In the genomic region with DNA sequence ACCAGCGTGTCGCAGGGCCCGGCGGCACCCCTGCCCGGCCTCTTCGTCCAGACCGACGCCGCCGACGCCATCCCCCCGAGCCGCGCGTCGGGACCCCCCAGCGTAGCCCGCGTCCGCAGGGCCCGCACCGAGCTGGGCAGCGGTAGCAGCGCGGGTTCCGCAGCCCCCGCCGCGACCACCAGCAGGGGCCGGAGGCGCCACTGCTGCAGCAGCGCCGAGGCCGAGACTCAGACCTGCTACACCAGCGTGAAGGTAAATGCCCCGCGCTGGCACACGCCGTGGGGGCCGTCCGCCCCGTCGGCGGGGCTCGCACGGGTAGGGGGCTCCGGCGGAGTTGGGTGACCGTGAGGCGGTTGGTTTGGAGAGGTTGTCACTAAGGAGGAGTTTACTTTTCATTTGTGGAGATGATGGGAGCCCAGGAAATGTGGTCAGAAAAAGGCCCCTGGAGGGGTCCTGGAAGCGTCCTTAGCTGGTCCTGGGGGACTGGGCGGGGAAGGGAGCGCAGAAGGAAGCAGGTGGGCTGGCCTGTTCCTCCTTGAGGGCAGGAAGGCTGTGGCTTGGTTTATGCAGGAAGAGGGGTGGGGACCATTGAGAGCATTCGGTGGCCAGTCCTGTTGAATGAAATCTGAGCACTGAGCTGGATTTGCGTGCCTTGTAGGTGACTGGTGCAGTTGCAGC, we compare ENCODE assay signal across 8 cellular contexts. TPM values are rescaled to one million over a fixed set of nuclear protein-coding genes. Genes with fewer than 3 reads are reported as not detected.
DNase-seq lines count a peak whose midpoint lies in the region; ATAC-seq and TF ChIP-seq lines count a peak whose summit lies in the region.

No MANE protein-coding gene starts in this region.

- ATAC-seq in HG02938 (IDR thresholded peaks at IDR 0.05; ENCODE audit: unreplicated experiment) (no peak), GM18520 (IDR thresholded peaks at IDR 0.05; ENCODE audit: unreplicated experiment) (no peak)

- H3K4me2 ChIP-seq in parathyroid adenoma (ENCODE audit: low read length), result peak overlapping the region; percentile 75

- H3K36me3 ChIP-seq in parathyroid adenoma (ENCODE audit: control insufficient read depth, insufficient read depth, low read length), result no peaks in the 10 kb centered on the region

- no peaks in the 10 kb centered on the region for H3K27me3 ChIP-seq in parathyroid adenoma (ENCODE audit: control insufficient read depth, insufficient read depth, low read length)

- H2AFZ ChIP-seq in parathyroid adenoma, result peak overlapping the region; percentile 81

- no peak overlapping the region for H3K27ac ChIP-seq in parathyroid adenoma

- H3K4me3 ChIP-seq in epithelial cell of proximal tubule (ENCODE audit: low read depth, low read length), result peak overlapping the region; percentile 5
- peak overlapping the region; percentile 33 for H3K4me3 ChIP-seq in parathyroid adenoma (ENCODE audit: low read depth, low read length)

- H3K4me1 ChIP-seq in parathyroid adenoma, result no peaks in the 10 kb centered on the region

- no peaks in the 10 kb centered on the region for H3K9me3 ChIP-seq in parathyroid adenoma (ENCODE audit: control insufficient read depth, low read length)

- DNase-seq in Daoy (ENCODE audit: low read depth) (peak; percentile 30), NCI-H69 (lab: John Stamatoyannopoulos, UW) (peak; percentile 93), epithelial cell of proximal tubule (ENCODE audit: low read depth) (no peak), D341Med (ENCODE audit: low spot score) (no peak)
- no peak for DNase-seq in activated CD8-positive, alpha-beta memory T cell treated with anti-CD3 and anti-CD28 coated beads, Interleukin-2, amount 50 U/mL, for 4 hours

- no peak overlapping the region for H3K9ac ChIP-seq in parathyroid adenoma

- no peaks in the 10 kb centered on the region for H3K79me2 ChIP-seq in parathyroid adenoma

- no peak for TF ChIP-seq CTCF in epithelial cell of proximal tubule (conservative IDR thresholded peaks at IDR 0.05; ENCODE audit: low read depth, low read length)
- TF ChIP-seq CTCF in parathyroid adenoma (IDR thresholded peaks at IDR 0.05), result no peak

RNA-seq across cellular contexts. Expression of a gene that starts 0.7 kb away (rescaled TPM):
- 0.29 and 1.6 TPM in 2 replicates for total RNA-seq in Daoy (2014; rRNA removed; shearing (Covaris generic))
- 0.35 and 0.94 TPM in 2 replicates for total RNA-seq in epithelial cell of proximal tubule

Comparison
In these comparisons a context has a peak if more than half of its experiments do, and no peak if none do; other contexts are left out.
1. DNase-seq: peak in Daoy (single experiment) and NCI-H69 (single experiment); none in epithelial cell of proximal tubule (single experiment), activated CD8-positive, alpha-beta memory T cell treated with anti-CD3 and anti-CD28 coated beads, Interleukin-2, amount 50 U/mL, for 4 hours (single experiment) and D341Med (single experiment).